30 cellular contexts compared by ENCODE assay signal in genomic region chrX:24448762-24449161, GRCh38.
"Had no signal": no experiment of that assay in that cellular context is flagged by ENCODE, and none has a peak within 500 bp of the region (broad histone marks: within the 10 kb centered on the region; RNA-seq: fewer than 3 reads in every experiment).

No MANE protein-coding gene starts in this region.

- H3K36me3 Mint-ChIP-seq: activated CD8-positive, alpha-beta memory T cell treated with anti-CD3 and anti-CD28 coated beads, Interleukin-2, amount 10 ng/mL, durations not matched to agents 7 days and 5 days; activated naive CD8-positive, alpha-beta T cell had no signal

- H3K4me3 ChIP-seq: breast epithelium, MG63, Peyer's patch, SJSA1 had no signal

- H3K4me1 ChIP-seq: breast epithelium, Peyer's patch, SJSA1 had no signal

- H3K27me3 ChIP-seq: MG63, Peyer's patch, SJSA1 had no signal

- H3K4me3 Mint-ChIP-seq: activated CD4-positive, alpha-beta memory T cell treated with anti-CD3 and anti-CD28 coated beads, Interleukin-2, amount 10 ng/mL, durations not matched to agents 7 days and 5 days; activated CD8-positive, alpha-beta memory T cell treated with anti-CD3 and anti-CD28 coated beads, Interleukin-2, amount 10 ng/mL, durations not matched to agents 7 days and 5 days; activated naive CD4-positive, alpha-beta T cell treated with anti-CD3 and anti-CD28 coated beads, Interleukin-2, amount 10 ng/mL, durations not matched to agents 7 days and 5 days; activated naive CD8-positive, alpha-beta T cell; activated naive CD8-positive, alpha-beta T cell treated with anti-CD3 and anti-CD28 coated beads, Interleukin-2, amount 50 U/mL, for 24 hours; T-helper 1 cell treated with Interleukin-12 subunit alpha and Interleukin-12 subunit beta and Interleukin-4 antibody, amounts not matched to agents 30 μg/mL and 1 μg/mL, for 36 hours; T-helper 2 cell treated with Interferon-gamma antibody and Interleukin-4, amounts not matched to agents 5 μg/mL and 100 μg/mL, for 36 hours had no signal

- H3K4me1 Mint-ChIP-seq: activated CD4-positive, alpha-beta memory T cell treated with anti-CD3 and anti-CD28 coated beads, Interleukin-2, amount 10 ng/mL, durations not matched to agents 7 days and 5 days; activated CD8-positive, alpha-beta memory T cell treated with anti-CD3 and anti-CD28 coated beads, Interleukin-2, amount 10 ng/mL, durations not matched to agents 7 days and 5 days; activated naive CD4-positive, alpha-beta T cell treated with anti-CD3 and anti-CD28 coated beads, Interleukin-2, amount 10 ng/mL, durations not matched to agents 7 days and 5 days; activated naive CD8-positive, alpha-beta T cell treated with anti-CD3 and anti-CD28 coated beads, Interleukin-2, amount 50 U/mL, for 24 hours had no signal

- H3K27ac ChIP-seq: breast epithelium, Peyer's patch, SJSA1 had no signal

- H3K36me3 ChIP-seq: breast epithelium, MG63, Peyer's patch, SJSA1 had no signal

- H3K27ac Mint-ChIP-seq: activated CD4-positive, alpha-beta memory T cell treated with anti-CD3 and anti-CD28 coated beads, Interleukin-2, amount 10 ng/mL, durations not matched to agents 7 days and 5 days; activated CD8-positive, alpha-beta memory T cell treated with anti-CD3 and anti-CD28 coated beads, Interleukin-2, amount 10 ng/mL, durations not matched to agents 7 days and 5 days; activated naive CD4-positive, alpha-beta T cell treated with anti-CD3 and anti-CD28 coated beads, Interleukin-2, amount 10 ng/mL, durations not matched to agents 7 days and 5 days; activated naive CD8-positive, alpha-beta T cell; activated naive CD8-positive, alpha-beta T cell treated with anti-CD3 and anti-CD28 coated beads, Interleukin-2, amount 50 U/mL, for 24 hours; T-helper 1 cell treated with Interleukin-12 subunit alpha and Interleukin-12 subunit beta and Interleukin-4 antibody, amounts not matched to agents 30 μg/mL and 1 μg/mL, for 36 hours; T-helper 2 cell treated with Interferon-gamma antibody and Interleukin-4, amounts not matched to agents 5 μg/mL and 100 μg/mL, for 36 hours had no signal

- H3K9me3 ChIP-seq: breast epithelium, MG63, SJSA1, SK-N-SH had no signal

- H3K27me3 Mint-ChIP-seq: activated CD8-positive, alpha-beta memory T cell treated with anti-CD3 and anti-CD28 coated beads, Interleukin-2, amount 10 ng/mL, durations not matched to agents 7 days and 5 days; activated naive CD4-positive, alpha-beta T cell treated with anti-CD3 and anti-CD28 coated beads, Interleukin-2, amount 10 ng/mL, durations not matched to agents 7 days and 5 days; activated naive CD8-positive, alpha-beta T cell; activated naive CD8-positive, alpha-beta T cell treated with anti-CD3 and anti-CD28 coated beads, Interleukin-2, amount 50 U/mL, for 24 hours had no signal

- DNase-seq: activated CD4-positive, alpha-beta memory T cell treated with anti-CD3 and anti-CD28 coated beads, Interleukin-2, amount 10 ng/mL, durations not matched to agents 7 days and 5 days; activated CD8-positive, alpha-beta memory T cell treated with anti-CD3 and anti-CD28 coated beads for 24 hours; activated CD8-positive, alpha-beta memory T cell treated with anti-CD3 and anti-CD28 coated beads, Interleukin-2, amount 10 ng/mL, durations not matched to agents 7 days and 5 days; activated CD8-positive, alpha-beta memory T cell treated with anti-CD3 and anti-CD28 coated beads, Interleukin-2, amount 50 U/mL, for 48 hours; activated effector memory CD4-positive, alpha-beta T cell treated with Interleukin-2 at 50 U/mL for 16 hours; activated naive CD4-positive, alpha-beta T cell treated with anti-CD3 and anti-CD28 coated beads, Interleukin-2, amount 10 ng/mL, durations not matched to agents 7 days and 5 days; activated naive CD8-positive, alpha-beta T cell treated with anti-CD3 and anti-CD28 coated beads, Interleukin-2, amount 50 U/mL, for 24 hours; activated T-cell treated with anti-CD3 and anti-CD28 coated beads, Interleukin-2, amount 50 U/mL, for 48 hours; amniotic stem cell; Kasumi-1; KG1; MG63; NCI-H1048; NCI-H1436 treated with DMSO at 0.1 percent for 48 hours; NCI-H1694 treated with DMSO at 0.1 percent for 48 hours; NCI-H2029; NCI-H510A; NCI-H526; NCI-H748 treated with DMSO at 0.1 percent for 48 hours; NK-92 treated with Interleukin-12 subunit alpha and Interleukin-12 subunit beta, amount 100 ng/mL, for 24 hours; PC-3; Peyer's patch; RPMI8226; SHP77 treated with DMSO at 0.1 percent for 48 hours; SK-N-SH had no signal

- H3K9me3 Mint-ChIP-seq: activated CD4-positive, alpha-beta memory T cell treated with anti-CD3 and anti-CD28 coated beads, Interleukin-2, amount 10 ng/mL, durations not matched to agents 7 days and 5 days; activated naive CD8-positive, alpha-beta T cell treated with anti-CD3 and anti-CD28 coated beads, Interleukin-2, amount 50 U/mL, for 24 hours; T-helper 1 cell treated with Interleukin-12 subunit alpha and Interleukin-12 subunit beta and Interleukin-4 antibody, amounts not matched to agents 30 μg/mL and 1 μg/mL, for 36 hours; T-helper 2 cell treated with Interferon-gamma antibody and Interleukin-4, amounts not matched to agents 5 μg/mL and 100 μg/mL, for 36 hours had no signal

- ATAC-seq: activated CD8-positive, alpha-beta memory T cell treated with anti-CD3 and anti-CD28 coated beads, Interleukin-2, amount 10 ng/mL, durations not matched to agents 7 days and 5 days; activated naive CD8-positive, alpha-beta T cell treated with anti-CD3 and anti-CD28 coated beads, Interleukin-2, amount 50 U/mL, for 24 hours; PC-3 had no signal
